Comparison of ENCODE assay signal across 11 cellular contexts in the genomic region with DNA sequence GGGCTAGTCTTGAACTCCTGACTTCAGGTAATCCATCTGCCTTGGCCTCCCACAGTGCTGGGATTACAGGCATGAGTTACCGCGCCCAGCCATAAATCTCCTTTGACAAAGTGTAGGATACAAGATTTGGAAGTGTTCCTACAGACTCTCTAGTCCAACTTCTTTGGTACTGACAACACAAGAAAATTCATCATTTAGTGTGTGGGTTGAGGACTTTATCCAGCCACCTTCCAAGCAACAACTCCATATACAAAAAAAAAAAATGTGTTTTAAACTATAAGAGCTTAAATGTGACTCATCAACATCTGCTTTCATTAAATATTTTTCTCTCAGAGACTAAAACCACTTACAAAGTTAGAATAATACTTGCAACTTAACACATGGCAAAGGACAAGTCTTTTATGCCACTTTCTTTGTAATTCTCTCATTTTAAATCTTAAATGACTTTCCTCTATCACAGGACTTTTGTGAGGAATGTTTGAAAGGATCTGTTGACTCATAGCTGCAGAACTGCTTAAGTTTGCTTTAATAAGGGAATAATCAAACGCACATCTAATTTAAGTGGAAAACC. TPM values are rescaled to one million over a fixed set of nuclear protein-coding genes. Genes with fewer than 3 reads are reported as not detected.
DNase-seq lines count a peak whose midpoint lies in the region; ATAC-seq, FAIRE-seq and TF ChIP-seq lines count a peak whose summit lies in the region.
"Had no signal": no experiment of that assay in that cellular context is flagged by ENCODE, and none has a peak within 500 bp of the region (broad histone marks: within the 10 kb centered on the region; RNA-seq: fewer than 3 reads in every experiment).

No MANE protein-coding gene starts in this region.

- no peak for TF ChIP-seq CTCF in neural progenitor cell (IDR thresholded peaks at IDR 0.05)

- peaks cover 5% of the 10 kb centered on the region for H3F3A ChIP-seq in neural progenitor cell (ENCODE audit: low read depth)

- no peaks in the 10 kb centered on the region for H4K20me1 ChIP-seq in neural progenitor cell (ENCODE audit: low read depth)

- H3K4me3 ChIP-seq in neural progenitor cell: no peak overlapping the region

- no peaks in the 10 kb centered on the region for H3K36me3 ChIP-seq in neural progenitor cell

- H3K27ac Mint-ChIP-seq in neural progenitor cell: no peak overlapping the region
- H3K27ac Mint-ChIP-seq in activated CD8-positive, alpha-beta memory T cell treated with anti-CD3 and anti-CD28 coated beads, Interleukin-2, amount 10 ng/mL, durations not matched to agents 7 days and 5 days: no peak overlapping the region
- H3K27ac Mint-ChIP-seq: activated T-helper 17 cell treated with anti-CD3 and anti-CD28 coated beads, Interleukin-2, amount 50 U/mL, for 72 hours; CD8-positive, alpha-beta T cell had no signal

- no peaks in the 10 kb centered on the region for H3K36me3 Mint-ChIP-seq in neural progenitor cell
- H3K36me3 Mint-ChIP-seq in activated CD8-positive, alpha-beta memory T cell treated with anti-CD3 and anti-CD28 coated beads, Interleukin-2, amount 10 ng/mL, durations not matched to agents 7 days and 5 days: no peaks in the 10 kb centered on the region
- H3K36me3 Mint-ChIP-seq: CD8-positive, alpha-beta T cell had no signal

- H3K9me3 Mint-ChIP-seq in neural progenitor cell: no peaks in the 10 kb centered on the region
- no peaks in the 10 kb centered on the region for H3K9me3 Mint-ChIP-seq in activated CD8-positive, alpha-beta memory T cell treated with anti-CD3 and anti-CD28 coated beads, Interleukin-2, amount 10 ng/mL, durations not matched to agents 7 days and 5 days (ENCODE audit: low read depth)
- H3K9me3 Mint-ChIP-seq: activated T-helper 17 cell treated with anti-CD3 and anti-CD28 coated beads, Interleukin-2, amount 50 U/mL, for 72 hours; CD8-positive, alpha-beta T cell had no signal

- H3K27ac ChIP-seq in epithelial cell of prostate (peak overlapping the region; percentile 88), neural progenitor cell (peak overlapping the region; percentile 22), substantia nigra (ENCODE audit: low read depth, low read length, poor library complexity, severe bottlenecking) (no peak overlapping the region)

- H3K4me1 Mint-ChIP-seq in neural progenitor cell: peaks cover 19% of the 10 kb centered on the region
- no peaks in the 10 kb centered on the region for H3K4me1 Mint-ChIP-seq in activated CD8-positive, alpha-beta memory T cell treated with anti-CD3 and anti-CD28 coated beads, Interleukin-2, amount 10 ng/mL, durations not matched to agents 7 days and 5 days
- H3K4me1 Mint-ChIP-seq: activated T-helper 17 cell treated with anti-CD3 and anti-CD28 coated beads, Interleukin-2, amount 50 U/mL, for 72 hours had no signal

- FAIRE-seq in RCC 7860 (lab: Jason Lieb, UNC): no peak

- no peak for TF ChIP-seq POLR2A in erythroblast (IDR thresholded peaks at IDR 0.05; ENCODE audit: low read length)

- peaks cover 2% of the 10 kb centered on the region for H3K27me3 Mint-ChIP-seq in neural progenitor cell (ENCODE audit: insufficient read depth, low read depth)
- peaks cover 13% of the 10 kb centered on the region for H3K27me3 Mint-ChIP-seq in activated CD8-positive, alpha-beta memory T cell treated with anti-CD3 and anti-CD28 coated beads, Interleukin-2, amount 10 ng/mL, durations not matched to agents 7 days and 5 days

- H3K4me3 Mint-ChIP-seq in neural progenitor cell: no peak overlapping the region
- H3K4me3 Mint-ChIP-seq in activated CD8-positive, alpha-beta memory T cell treated with anti-CD3 and anti-CD28 coated beads, Interleukin-2, amount 10 ng/mL, durations not matched to agents 7 days and 5 days: no peak overlapping the region
- H3K4me3 Mint-ChIP-seq: activated T-helper 17 cell treated with anti-CD3 and anti-CD28 coated beads, Interleukin-2, amount 50 U/mL, for 72 hours; CD8-positive, alpha-beta T cell had no signal

- CTCF ChIA-PET in activated CD8-positive, alpha-beta memory T cell treated with anti-CD3 and anti-CD28 coated beads, Interleukin-2, amount 10 ng/mL, durations not matched to agents 7 days and 5 days (lab: Charles Lee): no interaction called here

- no peak overlapping the region for H3K9ac ChIP-seq in neural progenitor cell

- H3K4me1 ChIP-seq in neural progenitor cell: peaks cover 27% of the 10 kb centered on the region

- no peaks in the 10 kb centered on the region for H3K79me2 ChIP-seq in neural progenitor cell (ENCODE audit: low read depth)

- DNase-seq in AG08395 (ENCODE audit: low spot score): peak; percentile 20
- DNase-seq in RCC 7860 (ENCODE audit: low spot score): peak; percentile 56
- no peak for DNase-seq in epithelial cell of prostate (ENCODE audit: low read depth, low spot score)
- no peak for DNase-seq in neural progenitor cell (ENCODE audit: low spot score)
- DNase-seq in GM19240 (ENCODE audit: insufficient read length, low spot score): no peak
- no peak for DNase-seq in activated CD8-positive, alpha-beta memory T cell treated with anti-CD3 and anti-CD28 coated beads, Interleukin-2, amount 10 ng/mL, durations not matched to agents 7 days and 5 days
- no peak for DNase-seq in erythroblast (lab: John Stamatoyannopoulos, UW)
- no peak for DNase-seq in substantia nigra (lab: John Stamatoyannopoulos, UW)
- DNase-seq: CD8-positive, alpha-beta T cell; left ventricle myocardium superior had no signal

- no peaks in the 10 kb centered on the region for H3K9me3 ChIP-seq in neural progenitor cell (ENCODE audit: low read depth)

- ATAC-seq in activated CD8-positive, alpha-beta memory T cell treated with anti-CD3 and anti-CD28 coated beads, Interleukin-2, amount 10 ng/mL, durations not matched to agents 7 days and 5 days: no peak
- ATAC-seq: CD8-positive, alpha-beta T cell had no signal

- no peaks in the 10 kb centered on the region for H3K27me3 ChIP-seq in neural progenitor cell

- H2AFZ ChIP-seq in neural progenitor cell (replicated peaks): no peak overlapping the region

- H3K4me2 ChIP-seq in neural progenitor cell: no peak overlapping the region

RNA-seq across cellular contexts. Expression of gene ITGAV, which starts 46.2 kb away (rescaled TPM):
- 58.7 and 72.8 TPM in 2 replicates for total RNA-seq in neural progenitor cell (ENCODE audit: low replicate concordance)
- 10 to 100 TPM; 10.5 to 13.6 TPM for total RNA-seq in activated CD8-positive, alpha-beta memory T cell treated with anti-CD3 and anti-CD28 coated beads, Interleukin-2, amount 10 ng/mL, durations not matched to agents 7 days and 5 days

RNA-seq across cellular contexts. Expression of gene ZC3H15, which starts 57.6 kb away (rescaled TPM):
- 61.5 and 88.6 TPM in 2 replicates for total RNA-seq in neural progenitor cell (ENCODE audit: low replicate concordance)
- 10 to 100 TPM; 67.3 to 87.2 TPM for total RNA-seq in activated CD8-positive, alpha-beta memory T cell treated with anti-CD3 and anti-CD28 coated beads, Interleukin-2, amount 10 ng/mL, durations not matched to agents 7 days and 5 days

Comparison
In these comparisons a context has a peak if more than half of its experiments do, and no peak if none do; other contexts are left out.
1. DNase-seq: peak in AG08395 (single experiment) and RCC 7860 (single experiment); none in epithelial cell of prostate (single experiment), neural progenitor cell (single experiment), GM19240 (single experiment), activated CD8-positive, alpha-beta memory T cell treated with anti-CD3 and anti-CD28 coated beads, Interleukin-2, amount 10 ng/mL, durations not matched to agents 7 days and 5 days (single experiment), erythroblast (0 of 2) and substantia nigra (0 of 49).